11 cellular contexts compared by ENCODE assay signal in genomic region chr11:62852523-62853188, GRCh38. TPM values are rescaled to one million over a fixed set of nuclear protein-coding genes. Genes with fewer than 3 reads are reported as not detected.
DNase-seq lines count a peak whose midpoint lies in the region; ATAC-seq and TF ChIP-seq lines count a peak whose summit lies in the region.
"Had no signal": no experiment of that assay in that cellular context is flagged by ENCODE, and none has a peak within 500 bp of the region (broad histone marks: within the 10 kb centered on the region; RNA-seq: fewer than 3 reads in every experiment).

No MANE protein-coding gene starts in this region.

- H3K27ac Mint-ChIP-seq in activated naive CD4-positive, alpha-beta T cell treated with anti-CD3 and anti-CD28 coated beads, Interleukin-2, amount 50 U/mL, for 72 hours: peak overlapping the region; percentile 97 to 100
- H3K27ac Mint-ChIP-seq in naive thymus-derived CD8-positive, alpha-beta T cell: peak overlapping the region; percentile 37 to 98 (median 86)

- H3K4me3 ChIP-seq in DND-41 (ENCODE audit: low read depth in 1 of 2, low read length in 2 of 2) (peak overlapping the region in 1 of 2 experiments; percentile 59; a peak in 1 of 4 replicates), HL-60 (replicated peaks; ENCODE audit: insufficient read depth, low read length) (peak overlapping the region; percentile 55; the same call in 1 of the 2 replicates)

- peaks cover 35% of the 10 kb centered on the region for H3K4me1 ChIP-seq in DND-41 (ENCODE audit: insufficient read depth, low read length)

- peaks cover 29 to 65% (median 53%) of the 10 kb centered on the region in 4 donors for H3K4me1 Mint-ChIP-seq in naive thymus-derived CD8-positive, alpha-beta T cell

- H3K9me3 Mint-ChIP-seq in activated naive CD4-positive, alpha-beta T cell treated with anti-CD3 and anti-CD28 coated beads, Interleukin-2, amount 50 U/mL, for 72 hours: no peaks in the 10 kb centered on the region
- H3K9me3 Mint-ChIP-seq in naive thymus-derived CD8-positive, alpha-beta T cell: peaks cover 0 to 3% (median 0%) of the 10 kb centered on the region in 9 donors

- POLR2A ChIA-PET in naive thymus-derived CD8-positive, alpha-beta T cell (lab: Charles Lee): interaction anchor here (0.5 to 10.6 kb wide), 6 partner anchors 9 to 99 kb away, joined by 3 to 479 read pairs (median 18); partner anchors contain the start of genes TEX54, TMEM179B, WDR74 and ZBTB3

- peak overlapping the region; percentile 62; the same call in 1 of the 2 replicates for H3K4me2 ChIP-seq in DND-41 (ENCODE audit: insufficient read depth, low read length)

- no peak for DNase-seq in DND-41
- peak in 1 of 2 experiments; percentile 63 for DNase-seq in HL-60 (ENCODE audit: low read depth in 1 of 2, low spot score in 1 of 2)
- DNase-seq in activated naive CD4-positive, alpha-beta T cell treated with anti-CD3 and anti-CD28 coated beads, Interleukin-2, amount 50 U/mL, for 72 hours (ENCODE audit: low spot score in 2 of 2): no peak
- no peak for DNase-seq in naive thymus-derived CD8-positive, alpha-beta T cell
- no peak for DNase-seq in NCI-H510A (lab: John Stamatoyannopoulos, UW)
- DNase-seq in nucleus accumbens (lab: John Stamatoyannopoulos, UW): no peak
- DNase-seq: NCI-H2227 treated with DMSO at 0.1 percent for 48 hours, T1000 had no signal

- ATAC-seq in DND-41 (ENCODE audit: insufficient read depth, low read depth) (no peak), HG02884 (IDR thresholded peaks at IDR 0.05; ENCODE audit: unreplicated experiment) (no peak), GM21717 (IDR thresholded peaks at IDR 0.05; ENCODE audit: unreplicated experiment) (no peak)
- no peak for ATAC-seq in activated naive CD4-positive, alpha-beta T cell treated with anti-CD3 and anti-CD28 coated beads, Interleukin-2, amount 50 U/mL, for 72 hours
- ATAC-seq in naive thymus-derived CD8-positive, alpha-beta T cell: no peak
- ATAC-seq: gastroesophageal sphincter had no signal

- H3K27me3 Mint-ChIP-seq in naive thymus-derived CD8-positive, alpha-beta T cell: peaks cover 0 to 4% (median 0%) of the 10 kb centered on the region in 5 donors

- H3K36me3 ChIP-seq in DND-41 (ENCODE audit: insufficient read depth, low read length): peaks cover 43% of the 10 kb centered on the region

- peak overlapping the region in 9 of 10 donors; percentile 95 to 99 (median 98) for H3K4me3 Mint-ChIP-seq in naive thymus-derived CD8-positive, alpha-beta T cell

- H3K9ac ChIP-seq in DND-41 (ENCODE audit: low read depth, low read length): peak overlapping the region; percentile 80

- peaks cover 40% of the 10 kb centered on the region for H4K20me1 ChIP-seq in DND-41 (ENCODE audit: insufficient read depth, low read length)

- no peak for TF ChIP-seq CTCF in DND-41 (IDR thresholded peaks at IDR 0.05; ENCODE audit: borderline replicate concordance, extremely low read depth, low read length, poor library complexity, severe bottlenecking)
- no peak for TF ChIP-seq CTCF in HL-60 (IDR thresholded peaks at IDR 0.05; ENCODE audit: insufficient read depth, low read length)

- peaks cover 52% of the 10 kb centered on the region for H3K79me2 ChIP-seq in DND-41 (ENCODE audit: insufficient read depth, low read length)

- no peak overlapping the region for H2AFZ ChIP-seq in DND-41 (ENCODE audit: low read depth, low read length)

- no peaks in the 10 kb centered on the region for H3K9me3 ChIP-seq in DND-41 (ENCODE audit: insufficient read depth, low read length, severe bottlenecking)
- H3K9me3 ChIP-seq: gastroesophageal sphincter had no signal

- H3K27me3 ChIP-seq in DND-41 (ENCODE audit: insufficient read depth, low read length, poor library complexity) (no peaks in the 10 kb centered on the region), HL-60 (ENCODE audit: insufficient read depth, poor library complexity, severe bottlenecking) (no peaks in the 10 kb centered on the region)
- H3K27me3 ChIP-seq: gastroesophageal sphincter had no signal

- no peak overlapping the region for H3K27ac ChIP-seq in DND-41 (ENCODE audit: low read length)
- peak overlapping the region; percentile 94 for H3K27ac ChIP-seq in HL-60 (replicated peaks)

- H3K36me3 Mint-ChIP-seq in activated naive CD4-positive, alpha-beta T cell treated with anti-CD3 and anti-CD28 coated beads, Interleukin-2, amount 50 U/mL, for 72 hours: peaks cover 46 to 58% of the 10 kb centered on the region in 2 donors
- peaks cover 13 to 42% (median 22%) of the 10 kb centered on the region in 3 donors for H3K36me3 Mint-ChIP-seq in naive thymus-derived CD8-positive, alpha-beta T cell

RNA-seq across cellular contexts. Expression of gene WDR74, which starts 13.3 kb away (rescaled TPM):
- total RNA-seq in activated naive CD4-positive, alpha-beta T cell treated with anti-CD3 and anti-CD28 coated beads, Interleukin-2, amount 50 U/mL, for 72 hours: 100 to 1,000 TPM in 1 of 2 donors, 10 to 100 TPM in 1; 87.2 to 105 TPM
- 100 to 1,000 TPM; 129 to 130 TPM for total RNA-seq in naive thymus-derived CD8-positive, alpha-beta T cell
- polyA plus RNA-seq in naive thymus-derived CD8-positive, alpha-beta T cell: 10 to 100 TPM; 35.7 to 64.0 (median 49.4) TPM

RNA-seq across cellular contexts. Expression of gene TEX54, which starts 20.0 kb away (rescaled TPM):
- total RNA-seq in activated naive CD4-positive, alpha-beta T cell treated with anti-CD3 and anti-CD28 coated beads, Interleukin-2, amount 50 U/mL, for 72 hours: under 1 TPM in 1 of 2 donors, not detected in 1; 0.70 TPM
- total RNA-seq in naive thymus-derived CD8-positive, alpha-beta T cell: under 1 TPM; 0.88 to 0.91 TPM
- polyA plus RNA-seq in naive thymus-derived CD8-positive, alpha-beta T cell: 1 to 10 TPM; 1.6 to 2.2 (median 1.7) TPM
- total RNA-seq: gastroesophageal sphincter had no signal

RNA-seq across cellular contexts. Expression of gene STX5, which starts 20.8 kb away (rescaled TPM):
- total RNA-seq in activated naive CD4-positive, alpha-beta T cell treated with anti-CD3 and anti-CD28 coated beads, Interleukin-2, amount 50 U/mL, for 72 hours: 10 to 100 TPM; 23.0 to 61.3 TPM
- 10 to 100 TPM; 55.6 to 61.7 TPM for total RNA-seq in naive thymus-derived CD8-positive, alpha-beta T cell
- 10 to 100 TPM; 25.4 to 30.4 (median 26.2) TPM for polyA plus RNA-seq in naive thymus-derived CD8-positive, alpha-beta T cell

RNA-seq across cellular contexts. Expression of gene SLC3A2, which starts 28.0 kb away (rescaled TPM):
- 100 to 1,000 TPM; 295 to 308 TPM for total RNA-seq in activated naive CD4-positive, alpha-beta T cell treated with anti-CD3 and anti-CD28 coated beads, Interleukin-2, amount 50 U/mL, for 72 hours
- 100 to 1,000 TPM; 352 to 353 TPM for total RNA-seq in naive thymus-derived CD8-positive, alpha-beta T cell
- polyA plus RNA-seq in naive thymus-derived CD8-positive, alpha-beta T cell: 100 to 1,000 TPM; 119 to 164 (median 125) TPM

RNA-seq across cellular contexts. Expression of gene NXF1, which starts 47.4 kb away (rescaled TPM):
- 100 to 1,000 TPM; 104 to 132 TPM for total RNA-seq in activated naive CD4-positive, alpha-beta T cell treated with anti-CD3 and anti-CD28 coated beads, Interleukin-2, amount 50 U/mL, for 72 hours
- 100 to 1,000 TPM; 185 to 191 TPM for total RNA-seq in naive thymus-derived CD8-positive, alpha-beta T cell
- 10 to 100 TPM; 38.4 to 82.9 (median 62.8) TPM for polyA plus RNA-seq in naive thymus-derived CD8-positive, alpha-beta T cell
